In genomic region chr2:54999182-54999581, GRCh38 we compare ENCODE assay signal across 9 cellular contexts. TPM values are rescaled to one million over a fixed set of nuclear protein-coding genes. Genes with fewer than 3 reads are reported as not detected.
A peak's percentile ranks its signal among the peaks of the same experiment; 100 is the strongest.
DNase-seq lines count a peak whose midpoint lies in the region; FAIRE-seq and TF ChIP-seq lines count a peak whose summit lies in the region.
"Had no signal": no experiment of that assay in that cellular context is flagged by ENCODE, and none has a peak within 500 bp of the region (broad histone marks: within the 10 kb centered on the region; RNA-seq: fewer than 3 reads in every experiment).

No MANE protein-coding gene starts in this region.

- H3K4me1 ChIP-seq in KMS-11 (ENCODE audit: low read depth, poor library complexity, severe bottlenecking), result peaks cover 87% of the 10 kb centered on the region

- no peaks in the 10 kb centered on the region for H3K27me3 ChIP-seq in KMS-11 (ENCODE audit: insufficient read depth, low read depth)

- no peak overlapping the region for H3K27ac Mint-ChIP-seq in activated T-helper 1 cell treated with anti-CD3 and anti-CD28 coated beads, Interleukin-12 subunit alpha, Interleukin-12 subunit beta, Interleukin-2, Interleukin-4 antibody, amounts not matched to agents 30 ng/mL and 10 ng/mL and 1 ng/mL, durations not matched to agents 14 hours and 24 hours and 36 hours

- H3K4me3 ChIP-seq in KMS-11 (IDR thresholded peaks at IDR 0.05; ENCODE audit: insufficient read depth, low read depth, low read length) (peak overlapping the region; percentile 69), WI38 (ENCODE audit: low read depth, low read length) (peak overlapping the region; percentile 5; the same call in 1 of the 2 replicates)

- H3K4me2 ChIP-seq in KMS-11, result peak overlapping the region; percentile 78

- no peak for FAIRE-seq in RCC 7860 (lab: Jason Lieb, UNC)

- H3K4me3 Mint-ChIP-seq in activated T-helper 1 cell treated with anti-CD3 and anti-CD28 coated beads, Interleukin-12 subunit alpha, Interleukin-12 subunit beta, Interleukin-2, Interleukin-4 antibody, amounts not matched to agents 30 ng/mL and 10 ng/mL and 1 ng/mL, durations not matched to agents 14 hours and 24 hours and 36 hours, result no peak overlapping the region

- no peaks in the 10 kb centered on the region for H3K36me3 ChIP-seq in KMS-11 (ENCODE audit: insufficient read depth)

- H3K9ac ChIP-seq in KMS-11, result peak overlapping the region; percentile 2; the same call in 1 of the 2 replicates

- H3K27ac ChIP-seq in KMS-11, result peak overlapping the region; percentile 45; the same call in 1 of the 2 replicates

- no peaks in the 10 kb centered on the region for H3K9me3 Mint-ChIP-seq in activated T-helper 1 cell treated with anti-CD3 and anti-CD28 coated beads, Interleukin-12 subunit alpha, Interleukin-12 subunit beta, Interleukin-2, Interleukin-4 antibody, amounts not matched to agents 30 ng/mL and 10 ng/mL and 1 ng/mL, durations not matched to agents 14 hours and 24 hours and 36 hours

- intact Hi-C loops in activated T-helper 1 cell treated with anti-CD3 and anti-CD28 coated beads, Interleukin-12 subunit alpha, Interleukin-12 subunit beta, Interleukin-2, Interleukin-4 antibody, amounts not matched to agents 30 ng/mL and 10 ng/mL and 1 ng/mL, durations not matched to agents 14 hours and 24 hours and 36 hours (cut with micrococcal nuclease), result no loop called here

- DNase-seq in DMS 273 treated with DMSO at 0.1 percent for 48 hours (lab: John Stamatoyannopoulos, UW) (peak; percentile 39), myocyte (ENCODE audit: low read depth) (peak; percentile 76), RCC 7860 (ENCODE audit: low spot score) (no peak), NCI-H2081 treated with DMSO at 0.1 percent for 48 hours (lab: John Stamatoyannopoulos, UW) (no peak)
- no peak for DNase-seq in activated CD8-positive, alpha-beta memory T cell treated with anti-CD3 and anti-CD28 coated beads for 24 hours
- DNase-seq in activated T-helper 1 cell treated with anti-CD3 and anti-CD28 coated beads, Interleukin-12 subunit alpha, Interleukin-12 subunit beta, Interleukin-2, Interleukin-4 antibody, amounts not matched to agents 30 ng/mL and 10 ng/mL and 1 ng/mL, durations not matched to agents 14 hours and 24 hours and 36 hours (ENCODE audit: low spot score), result no peak
- DNase-seq: NCI-H524 treated with DMSO at 0.1 percent for 48 hours had no signal

- H4K20me1 ChIP-seq in KMS-11 (ENCODE audit: insufficient read depth), result peaks cover 2% of the 10 kb centered on the region; the same call in 1 of the 2 replicates

- TF ChIP-seq CTCF in KMS-11 (conservative IDR thresholded peaks at IDR 0.05; ENCODE audit: low read depth, low read length), result no peak
- TF ChIP-seq CTCF in WI38 (IDR thresholded peaks at IDR 0.05; ENCODE audit: low read depth, low read length), result no peak

- H3K27me3 Mint-ChIP-seq in activated T-helper 1 cell treated with anti-CD3 and anti-CD28 coated beads, Interleukin-12 subunit alpha, Interleukin-12 subunit beta, Interleukin-2, Interleukin-4 antibody, amounts not matched to agents 30 ng/mL and 10 ng/mL and 1 ng/mL, durations not matched to agents 14 hours and 24 hours and 36 hours (ENCODE audit: insufficient read depth), result no peaks in the 10 kb centered on the region

- peaks cover 98% of the 10 kb centered on the region for H3K79me2 ChIP-seq in KMS-11 (ENCODE audit: insufficient read depth, low read depth)

- H3K36me3 Mint-ChIP-seq in activated T-helper 1 cell treated with anti-CD3 and anti-CD28 coated beads, Interleukin-12 subunit alpha, Interleukin-12 subunit beta, Interleukin-2, Interleukin-4 antibody, amounts not matched to agents 30 ng/mL and 10 ng/mL and 1 ng/mL, durations not matched to agents 14 hours and 24 hours and 36 hours (ENCODE audit: low read depth), result no peaks in the 10 kb centered on the region

- H2AFZ ChIP-seq in KMS-11 (ENCODE audit: low read depth), result no peak overlapping the region

- peaks cover 21% of the 10 kb centered on the region for H3K4me1 Mint-ChIP-seq in activated T-helper 1 cell treated with anti-CD3 and anti-CD28 coated beads, Interleukin-12 subunit alpha, Interleukin-12 subunit beta, Interleukin-2, Interleukin-4 antibody, amounts not matched to agents 30 ng/mL and 10 ng/mL and 1 ng/mL, durations not matched to agents 14 hours and 24 hours and 36 hours (ENCODE audit: low read depth)

RNA-seq across cellular contexts. Expression of gene RTN4, which starts 51.1 kb away (rescaled TPM):
- total RNA-seq in myocyte, result 808 and 1,025 TPM in 2 replicates
- 845 TPM for polyA plus RNA-seq in myocyte (2012)
- 81.2 and 83.0 TPM in 2 replicates for total RNA-seq in activated T-helper 1 cell treated with anti-CD3 and anti-CD28 coated beads, Interleukin-12 subunit alpha, Interleukin-12 subunit beta, Interleukin-2, Interleukin-4 antibody, amounts not matched to agents 30 ng/mL and 10 ng/mL and 1 ng/mL, durations not matched to agents 14 hours and 24 hours and 36 hours

Comparison
In these comparisons a context has a peak if more than half of its experiments do, and no peak if none do; other contexts are left out.
1. DNase-seq: peak in DMS 273 treated with DMSO at 0.1 percent for 48 hours (single experiment) and myocyte (single experiment); none in activated CD8-positive, alpha-beta memory T cell treated with anti-CD3 and anti-CD28 coated beads for 24 hours (single experiment), activated T-helper 1 cell treated with anti-CD3 and anti-CD28 coated beads, Interleukin-12 subunit alpha, Interleukin-12 subunit beta, Interleukin-2, Interleukin-4 antibody, amounts not matched to agents 30 ng/mL and 10 ng/mL and 1 ng/mL, durations not matched to agents 14 hours and 24 hours and 36 hours (single experiment), RCC 7860 (single experiment) and NCI-H2081 treated with DMSO at 0.1 percent for 48 hours (single experiment).